1 cellular context compared by ENCODE assay signal in the genomic region with DNA sequence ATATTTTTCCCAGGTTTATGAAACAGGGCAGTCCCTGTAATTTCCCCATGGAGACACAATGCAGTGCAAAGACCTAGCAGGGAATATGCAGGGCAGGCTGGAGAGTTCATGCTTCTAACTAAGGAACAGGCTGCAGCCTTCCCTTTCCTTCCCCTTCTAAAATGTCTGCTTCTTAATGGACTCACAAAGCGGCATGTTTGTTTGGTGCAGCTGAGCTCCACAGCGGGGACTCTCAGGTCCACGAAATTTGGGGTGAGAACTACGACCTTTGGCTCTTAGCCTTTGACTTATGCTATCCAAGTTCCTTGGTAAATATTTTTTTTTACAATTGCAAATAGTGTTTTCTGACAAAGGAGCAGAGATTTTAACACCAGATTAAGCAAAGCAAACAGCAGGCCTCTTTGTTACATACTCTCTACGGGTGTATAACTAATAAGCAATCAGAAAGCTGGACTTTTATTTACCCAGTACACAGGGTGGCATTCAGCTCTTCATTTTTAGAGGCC.
TF ChIP-seq lines count a peak whose summit lies in the region.

No MANE protein-coding gene starts in this region.

TF ChIP-seq in A549, 52 proteins besides CTCF, POLR2A, EP300 and RAD21 (continued from another document):
- TF ChIP-seq, protein P1, sequence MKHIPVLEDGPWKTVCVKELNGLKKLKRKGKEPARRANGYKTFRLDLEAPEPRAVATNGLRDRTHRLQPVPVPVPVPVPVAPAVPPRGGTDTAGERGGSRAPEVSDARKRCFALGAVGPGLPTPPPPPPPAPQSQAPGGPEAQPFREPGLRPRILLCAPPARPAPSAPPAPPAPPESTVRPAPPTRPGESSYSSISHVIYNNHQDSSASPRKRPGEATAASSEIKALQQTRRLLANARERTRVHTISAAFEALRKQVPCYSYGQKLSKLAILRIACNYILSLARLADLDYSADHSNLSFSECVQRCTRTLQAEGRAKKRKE (CRISPR knock-in tag; IDR thresholded peaks at IDR 0.05; ENCODE audit: low read depth), result no peak
- TF ChIP-seq CHD2 (IDR thresholded peaks at IDR 0.05; ENCODE audit: low read length, partially characterized antibody) (no peak), CBX8 (IDR thresholded peaks at IDR 0.05) (no peak), CEBPB (IDR thresholded peaks at IDR 0.05) (no peak), KDM5A (IDR thresholded peaks at IDR 0.05) (no peak), MYC (IDR thresholded peaks at IDR 0.05; ENCODE audit: borderline replicate concordance, low read length) (no peak), RFX5 (IDR thresholded peaks at IDR 0.05) (no peak), FOXS1 (CRISPR knock-in tag; IDR thresholded peaks at IDR 0.05) (no peak), BHLHE40 (IDR thresholded peaks at IDR 0.05; ENCODE audit: low read depth, low read length) (no peak), GATA3 (IDR thresholded peaks at IDR 0.05; ENCODE audit: borderline replicate concordance) (peak; percentile 91), HOXB13 (CRISPR knock-in tag; IDR thresholded peaks at IDR 0.05; ENCODE audit: low read depth) (no peak), POLR2AphosphoS2 (conservative IDR thresholded peaks at IDR 0.05; ENCODE audit: low read length) (no peak), NR3C1 (IDR thresholded peaks at IDR 0.05) (no peak)
- TF ChIP-seq, protein P2, sequence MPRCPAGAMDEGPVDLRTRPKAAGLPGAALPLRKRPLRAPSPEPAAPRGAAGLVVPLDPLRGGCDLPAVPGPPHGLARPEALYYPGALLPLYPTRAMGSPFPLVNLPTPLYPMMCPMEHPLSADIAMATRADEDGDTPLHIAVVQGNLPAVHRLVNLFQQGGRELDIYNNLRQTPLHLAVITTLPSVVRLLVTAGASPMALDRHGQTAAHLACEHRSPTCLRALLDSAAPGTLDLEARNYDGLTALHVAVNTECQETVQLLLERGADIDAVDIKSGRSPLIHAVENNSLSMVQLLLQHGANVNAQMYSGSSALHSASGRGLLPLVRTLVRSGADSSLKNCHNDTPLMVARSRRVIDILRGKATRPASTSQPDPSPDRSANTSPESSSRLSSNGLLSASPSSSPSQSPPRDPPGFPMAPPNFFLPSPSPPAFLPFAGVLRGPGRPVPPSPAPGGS (IDR thresholded peaks at IDR 0.05), result no peak
- TF ChIP-seq, protein P3, sequence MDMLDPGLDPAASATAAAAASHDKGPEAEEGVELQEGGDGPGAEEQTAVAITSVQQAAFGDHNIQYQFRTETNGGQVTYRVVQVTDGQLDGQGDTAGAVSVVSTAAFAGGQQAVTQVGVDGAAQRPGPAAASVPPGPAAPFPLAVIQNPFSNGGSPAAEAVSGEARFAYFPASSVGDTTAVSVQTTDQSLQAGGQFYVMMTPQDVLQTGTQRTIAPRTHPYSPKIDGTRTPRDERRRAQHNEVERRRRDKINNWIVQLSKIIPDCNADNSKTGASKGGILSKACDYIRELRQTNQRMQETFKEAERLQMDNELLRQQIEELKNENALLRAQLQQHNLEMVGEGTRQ (IDR thresholded peaks at IDR 0.05), result no peak
